Comparison of ENCODE assay signal across 8 cellular contexts in genomic region chr6:29942275-29943052, GRCh38. TPM values are rescaled to one million over a fixed set of nuclear protein-coding genes. Genes with fewer than 3 reads are reported as not detected.
A peak's percentile ranks its signal among the peaks of the same experiment; 100 is the strongest.
DNase-seq lines count a peak whose midpoint lies in the region; ATAC-seq and TF ChIP-seq lines count a peak whose summit lies in the region.

Gene HLA-A, plus strand, starts transcription at chr6:29942532. Its CDS starts 22 bp downstream, at chr6:29942554.

- CTCF ChIA-PET in GM10248 (lab: Yijun Ruan, JAX) = no interaction called here

- H3K27ac ChIP-seq in temporal lobe (ENCODE audit: low read depth, low read length) = peak within 1 kb of the TSS; percentile 36

- peak; percentile 91 for DNase-seq in GM10248 (ENCODE audit: extremely low spot score)
- peak; percentile 81 for DNase-seq in NCI-H1092 treated with DMSO at 0.1 percent for 48 hours (lab: John Stamatoyannopoulos, UW)
- peak; percentile 96 for DNase-seq in SKM-1 treated with dmso at 0.1 percent for 144 hours (lab: John Stamatoyannopoulos, UW; ENCODE audit: unreplicated experiment)
- DNase-seq in glomerular visceral epithelial cell (ENCODE audit: extremely low spot score) = peak; percentile 92
- DNase-seq in omental fat pad (ENCODE audit: low spot score) = peak; percentile 83

- POLR2A ChIA-PET in GM10248 (lab: Yijun Ruan, JAX) = no interaction called here

- peak within 1 kb of the TSS; percentile 100 for H3K27ac Mint-ChIP-seq in activated naive CD8-positive, alpha-beta T cell

- H3K27me3 Mint-ChIP-seq in activated naive CD8-positive, alpha-beta T cell = no peaks in the 10 kb centered on the region

- peaks cover 25% of the 10 kb centered on the region for H3K36me3 Mint-ChIP-seq in activated naive CD8-positive, alpha-beta T cell

- TF ChIP-seq CTCF in GM10248 (IDR thresholded peaks at IDR 0.05; ENCODE audit: control extremely low read depth, extremely low read depth, low read depth, missing control alignments) (peak; percentile 6), omental fat pad (IDR thresholded peaks at IDR 0.05) (no peak)

- H3K4me1 Mint-ChIP-seq in activated naive CD8-positive, alpha-beta T cell (ENCODE audit: low read depth) = peaks cover 56% of the 10 kb centered on the region

- ATAC-seq in HG02610 (IDR thresholded peaks at IDR 0.05; ENCODE audit: unreplicated experiment) = peak; percentile 88
- peak; percentile 99 for ATAC-seq in omental fat pad (ENCODE audit: low FRiP score)

- peak within 1 kb of the TSS; percentile 96 for H3K4me3 Mint-ChIP-seq in activated naive CD8-positive, alpha-beta T cell

- no peaks in the 10 kb centered on the region for H3K9me3 Mint-ChIP-seq in activated naive CD8-positive, alpha-beta T cell (ENCODE audit: low read depth)

RNA-seq across cellular contexts. Expression of gene HLA-A, which starts in this region (rescaled TPM):
- 100 to 1,000 TPM; 354 to 771 (median 610) TPM for total RNA-seq in omental fat pad
- 43.5 TPM for total RNA-seq in temporal lobe

Comparison
In these comparisons a context has a peak if more than half of its experiments do, and no peak if none do; other contexts are left out.
1. Peak in every context shown above with its lines: DNase-seq, ATAC-seq and H3K27ac ChIP-seq.